In genomic region chr7:110800984-110801383, GRCh38 we compare ENCODE assay signal across 22 cellular contexts.
DNase-seq lines count a peak whose midpoint lies in the region; ATAC-seq lines count a peak whose summit lies in the region.
"Had no signal": no experiment of that assay in that cellular context is flagged by ENCODE, and none has a peak within 500 bp of the region (broad histone marks: within the 10 kb centered on the region; RNA-seq: fewer than 3 reads in every experiment).

No MANE protein-coding gene starts in this region.

- ATAC-seq in GM18873 (IDR thresholded peaks at IDR 0.05; ENCODE audit: low FRiP score, unreplicated experiment) (peak; percentile 45), HG02588 (IDR thresholded peaks at IDR 0.05; ENCODE audit: unreplicated experiment) (peak; percentile 43), HG03342 (IDR thresholded peaks at IDR 0.05; ENCODE audit: unreplicated experiment) (peak; percentile 52)
- ATAC-seq: pancreas, sciatic nerve, upper lobe of right lung had no signal

- DNase-seq in DMS53 (lab: John Stamatoyannopoulos, UW): peak; percentile 40
- no peak for DNase-seq in SHP77 treated with DMSO at 0.1 percent for 48 hours (lab: John Stamatoyannopoulos, UW)
- no peak for DNase-seq in NOMO-1 (lab: John Stamatoyannopoulos, UW; ENCODE audit: unreplicated experiment in 2 of 2)
- DNase-seq in KG1 (lab: John Stamatoyannopoulos, UW): no peak
- DNase-seq in NK-92 (lab: John Stamatoyannopoulos, UW; ENCODE audit: unreplicated experiment): no peak
- DNase-seq: activated CD4-positive, alpha-beta T cell treated with anti-CD3 and anti-CD28 coated beads, Interleukin-2, amount 50 U/mL, for 48 hours; activated naive CD8-positive, alpha-beta T cell treated with anti-CD3 and anti-CD28 coated beads, Interleukin-2, amount 10 ng/mL, durations not matched to agents 7 days and 5 days; activated T-cell treated with anti-CD3 and anti-CD28 coated beads, Interleukin-2, amount 50 U/mL, for 24 hours; CD4-positive, alpha-beta memory T cell; DND-41; GOT3; hypothalamus; kidney; naive B cell; NCI-H146; NCI-H774; pancreas; upper lobe of right lung had no signal
